ENCODE assay signal across 27 cellular contexts in genomic region chr19:53897459-53897858, GRCh38. TPM values are rescaled to one million over a fixed set of nuclear protein-coding genes. Genes with fewer than 3 reads are reported as not detected.
"Had no signal": no experiment of that assay in that cellular context is flagged by ENCODE, and none has a peak within 500 bp of the region (broad histone marks: within the 10 kb centered on the region; RNA-seq: fewer than 3 reads in every experiment).

No MANE protein-coding gene starts in this region.

- H3K4me3 ChIP-seq: esophagus squamous epithelium, gastroesophageal sphincter, lung, ovary, right atrium auricular region, sigmoid colon, skin epidermis, tibial nerve, upper lobe of right lung, vagina had no signal

- H3K9me3 Mint-ChIP-seq: nephron progenitor cell; stimulated activated naive CD8-positive, alpha-beta T cell treated with anti-CD3 and anti-CD28 coated beads, Interleukin-15, amount 100 ng/mL, for 72 hours had no signal

- H3K27ac ChIP-seq: esophagus squamous epithelium, gastroesophageal sphincter, ovary, right atrium auricular region, sigmoid colon, skin epidermis, testis, tibial nerve, upper lobe of right lung, vagina had no signal

- H3K4me1 ChIP-seq: esophagus squamous epithelium, right atrium auricular region, sigmoid colon, testis, upper lobe of right lung, vagina had no signal

- H3K36me3 ChIP-seq: esophagus squamous epithelium, gastroesophageal sphincter, ovary, right atrium auricular region, sigmoid colon, tibial nerve, upper lobe of right lung, vagina had no signal

- ATAC-seq: gastroesophageal sphincter; left colon; left ventricle myocardium superior; naive thymus-derived CD4-positive, alpha-beta T cell; stimulated activated naive B cell treated with anti-CD40 and anti-IgM and Interleukin-4, amounts not matched to agents 10 μg/mL and 1 μg/mL and 100 μg/mL, for 72 hours; stimulated activated naive CD8-positive, alpha-beta T cell treated with anti-CD3 and anti-CD28 coated beads, Interleukin-15, amount 100 ng/mL, for 72 hours; upper lobe of right lung had no signal

- FAIRE-seq: endometrium had no signal

- H3K4me3 Mint-ChIP-seq: stimulated activated naive B cell treated with anti-CD40 and anti-IgM and Interleukin-4, amounts not matched to agents 10 μg/mL and 1 μg/mL and 100 μg/mL, for 72 hours; stimulated activated naive CD8-positive, alpha-beta T cell treated with anti-CD3 and anti-CD28 coated beads, Interleukin-15, amount 100 ng/mL, for 72 hours had no signal

- H3K27me3 ChIP-seq: ovary, testis, vagina had no signal

- H3K27ac Mint-ChIP-seq: naive thymus-derived CD4-positive, alpha-beta T cell; nephron progenitor cell; stimulated activated naive B cell treated with anti-CD40 and anti-IgM and Interleukin-4, amounts not matched to agents 10 μg/mL and 1 μg/mL and 100 μg/mL, for 72 hours; stimulated activated naive CD8-positive, alpha-beta T cell treated with anti-CD3 and anti-CD28 coated beads, Interleukin-15, amount 100 ng/mL, for 72 hours had no signal

- DNase-seq: effector memory CD4-positive, alpha-beta T cell; esophagus squamous epithelium; foreskin fibroblast; glutamatergic neuron; left colon; left ventricle myocardium superior; mesendoderm; naive thymus-derived CD4-positive, alpha-beta T cell; nephron progenitor cell; ovary; sigmoid colon; stimulated activated CD4-positive, alpha-beta T cell treated with anti-CD3 and anti-CD28 coated beads, Interleukin-2, amount 100 ng/mL, for 24 hours; stimulated activated CD4-positive, alpha-beta T cell treated with anti-CD3 and anti-CD28 coated beads, Interleukin-4, amount 100 ng/mL, for 4 hours; stimulated activated naive B cell treated with anti-CD40 and anti-IgM and Interleukin-4, amounts not matched to agents 10 μg/mL and 1 μg/mL and 100 μg/mL, for 72 hours; stimulated activated naive CD8-positive, alpha-beta T cell treated with anti-CD3 and anti-CD28 coated beads, Interleukin-15, amount 100 ng/mL, for 72 hours; testis; upper lobe of right lung had no signal

- H3K9me3 ChIP-seq: esophagus squamous epithelium, gastroesophageal sphincter, ovary, right atrium auricular region, sigmoid colon, testis, tibial nerve, upper lobe of right lung, vagina had no signal

RNA-seq across cellular contexts. Expression of gene CACNG7, which starts 11.6 kb away (rescaled TPM):
- total RNA-seq: esophagus squamous epithelium; gastroesophageal sphincter; kidney epithelial cell; left colon; left ventricle myocardium superior; lung; naive thymus-derived CD4-positive, alpha-beta T cell; ovary; posterior vena cava; right atrium auricular region; sigmoid colon; subcutaneous adipose tissue; tibial nerve; upper lobe of right lung; vagina had no signal
- polyA plus RNA-seq: lung; naive thymus-derived CD4-positive, alpha-beta T cell had no signal

RNA-seq across cellular contexts. Expression of gene PRKCG, which starts 15.5 kb away (rescaled TPM):
- total RNA-seq: esophagus squamous epithelium, gastroesophageal sphincter, left ventricle myocardium superior, right atrium auricular region, sigmoid colon, subcutaneous adipose tissue, tibial nerve, upper lobe of right lung, vagina had no signal
